Comparison of ENCODE assay signal across 1 cellular context in the genomic region with DNA sequence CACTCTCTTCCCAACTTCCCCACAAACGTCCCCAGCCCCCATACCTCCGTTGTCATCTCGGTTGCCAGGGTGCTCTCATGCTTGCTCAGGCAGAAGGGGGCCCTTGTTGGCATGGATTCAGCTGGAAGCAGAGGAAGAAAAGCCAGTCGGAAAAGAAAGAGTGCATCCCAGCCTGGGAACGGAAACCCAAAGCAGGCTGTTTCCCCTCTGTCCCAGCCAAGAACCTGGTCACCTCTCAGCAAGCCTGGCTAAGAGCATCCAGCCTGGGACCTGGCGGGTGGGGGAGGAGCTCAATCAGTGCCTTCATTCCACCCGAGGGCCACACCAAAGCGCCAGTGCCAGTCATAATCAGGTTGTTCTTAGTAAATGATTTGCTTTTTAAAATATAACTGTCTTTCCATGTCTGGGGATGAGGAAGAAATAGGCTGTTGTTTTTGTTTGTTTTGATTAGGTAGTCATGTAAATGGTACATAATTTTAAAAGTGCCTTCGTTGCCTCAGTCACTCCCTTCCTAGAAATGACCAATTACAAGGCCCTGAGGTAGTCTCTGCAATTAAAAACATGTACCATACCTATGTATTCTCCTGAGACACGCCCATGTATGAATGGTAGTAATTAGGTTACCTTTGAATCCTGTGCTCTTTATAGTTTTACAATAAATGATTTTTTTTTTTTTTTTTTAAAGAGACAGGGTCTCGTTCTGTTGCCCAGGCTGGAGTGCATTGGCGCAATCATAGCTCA.
TF ChIP-seq lines count a peak whose summit lies in the region.

No MANE protein-coding gene starts in this region.

TF ChIP-seq in GM23338, 12 proteins besides CTCF, POLR2A, EP300 and RAD21 (continued from another document):
- TF ChIP-seq JUNB (IDR thresholded peaks at IDR 0.05; ENCODE audit: unreplicated experiment) (no peak), CREB1 (CRISPR knock-in tag; IDR thresholded peaks at IDR 0.05; ENCODE audit: low read depth) (no peak), ZNF462 (CRISPR knock-in tag; IDR thresholded peaks at IDR 0.05) (no peak)
